Comparison of ENCODE assay signal across 14 cellular contexts in genomic region chr2:17363846-17364245, GRCh38.
DNase-seq lines count a peak whose midpoint lies in the region; ATAC-seq and TF ChIP-seq lines count a peak whose summit lies in the region.
"Had no signal": no experiment of that assay in that cellular context is flagged by ENCODE, and none has a peak within 500 bp of the region (broad histone marks: within the 10 kb centered on the region; RNA-seq: fewer than 3 reads in every experiment).

No MANE protein-coding gene starts in this region.

- H3K4me3 Mint-ChIP-seq in CD14-positive monocyte: no peak overlapping the region
- H3K4me3 Mint-ChIP-seq: CD4-positive, alpha-beta T cell had no signal

- peak; percentile 7 for DNase-seq in NCI-H1105 treated with DMSO at 0.1 percent for 48 hours (lab: John Stamatoyannopoulos, UW)
- DNase-seq in NCI-H1105 (lab: John Stamatoyannopoulos, UW): no peak
- DNase-seq in SIG-M5 treated with dmso at 0.1 percent for 504 hours (lab: John Stamatoyannopoulos, UW; ENCODE audit: unreplicated experiment): peak; percentile 3
- no peak for DNase-seq in SIG-M5 (lab: John Stamatoyannopoulos, UW)
- peak; percentile 34 for DNase-seq in astrocyte of the hippocampus (ENCODE audit: low read depth, low spot score)
- peak; percentile 5 for DNase-seq in pons (ENCODE audit: low spot score)
- no peak for DNase-seq in CD14-positive monocyte (ENCODE audit: low spot score)
- DNase-seq: 8988T; Calu3; CD4-positive, alpha-beta T cell; DMS 273 treated with DMSO at 0.1 percent for 48 hours; GM23248; IMR-90 had no signal

- intact Hi-C loops in CD14-positive monocyte (cut with micrococcal nuclease): no loop called here

- H3K4me1 Mint-ChIP-seq in CD14-positive monocyte: no peaks in the 10 kb centered on the region

- H3K9me3 Mint-ChIP-seq in CD14-positive monocyte: peaks cover 0 to 8% (median 5%) of the 10 kb centered on the region in 7 donors

- H3K36me3 Mint-ChIP-seq in CD14-positive monocyte: no peaks in the 10 kb centered on the region

- no peaks in the 10 kb centered on the region for H3K27me3 Mint-ChIP-seq in CD14-positive monocyte (ENCODE audit: low read depth in 3 of 3)
- H3K27me3 Mint-ChIP-seq: CD4-positive, alpha-beta T cell had no signal

- H3K27ac Mint-ChIP-seq in CD14-positive monocyte: no peak overlapping the region
- H3K27ac Mint-ChIP-seq: CD4-positive, alpha-beta T cell had no signal

- ATAC-seq in HG03571 (IDR thresholded peaks at IDR 0.05; ENCODE audit: unreplicated experiment): no peak

- TF ChIP-seq CTCF in CD14-positive monocyte (IDR thresholded peaks at IDR 0.05): no peak

Comparison
In these comparisons a context has a peak if more than half of its experiments do, and no peak if none do; other contexts are left out.
1. DNase-seq: peak in NCI-H1105 treated with DMSO at 0.1 percent for 48 hours (single experiment), SIG-M5 treated with dmso at 0.1 percent for 504 hours (single experiment), astrocyte of the hippocampus (single experiment) and pons (single experiment); none in NCI-H1105 (single experiment), SIG-M5 (single experiment) and CD14-positive monocyte (single experiment).